Comparison of ENCODE assay signal across 1 cellular context in the genomic region with DNA sequence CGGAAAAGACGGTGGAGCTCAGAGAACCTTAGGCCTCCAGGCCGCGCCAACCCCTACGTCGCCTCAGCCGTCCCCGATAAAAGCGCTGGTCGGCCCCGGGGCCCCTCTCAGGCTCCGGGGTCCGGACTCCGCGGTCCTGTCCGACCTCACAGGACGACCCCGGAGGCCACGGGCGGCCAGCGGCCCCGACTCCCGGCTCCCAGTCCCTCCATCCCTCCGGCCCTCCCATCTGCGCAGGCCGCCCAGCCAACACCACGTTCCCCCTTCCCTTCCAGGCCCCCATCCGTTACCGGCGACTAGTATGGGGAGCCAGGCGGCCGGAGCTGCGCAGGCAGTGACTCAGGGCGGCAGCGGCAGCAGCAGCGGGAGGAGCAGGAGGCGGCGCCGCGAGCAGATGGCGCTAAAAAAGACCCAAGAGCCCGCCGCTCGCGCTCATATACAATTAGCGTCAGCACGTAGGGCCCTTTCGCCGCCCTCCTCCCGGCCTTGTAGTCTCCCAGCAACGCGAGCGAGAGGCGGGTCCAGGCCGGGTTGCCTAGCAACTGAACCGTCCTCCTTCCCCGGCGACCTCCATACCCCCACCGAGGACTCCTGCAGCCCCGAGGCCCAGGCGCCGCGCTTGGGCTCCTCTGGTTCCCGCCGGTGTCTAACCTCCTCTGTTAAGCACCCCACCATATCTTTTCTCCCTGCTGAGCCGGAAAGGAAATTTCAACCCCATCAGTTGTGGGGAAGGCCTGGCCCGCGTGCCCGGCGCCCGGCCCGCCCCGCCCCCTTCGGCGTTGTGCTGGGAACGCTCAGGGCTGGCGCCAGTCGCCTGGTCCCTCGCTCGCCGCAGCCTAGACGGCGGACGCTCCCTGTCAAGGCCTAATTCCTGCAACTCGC.
A peak's percentile ranks its signal among the peaks of the same experiment; 100 is the strongest.
TF ChIP-seq lines count a peak whose summit lies in the region.

A gene with protein sequence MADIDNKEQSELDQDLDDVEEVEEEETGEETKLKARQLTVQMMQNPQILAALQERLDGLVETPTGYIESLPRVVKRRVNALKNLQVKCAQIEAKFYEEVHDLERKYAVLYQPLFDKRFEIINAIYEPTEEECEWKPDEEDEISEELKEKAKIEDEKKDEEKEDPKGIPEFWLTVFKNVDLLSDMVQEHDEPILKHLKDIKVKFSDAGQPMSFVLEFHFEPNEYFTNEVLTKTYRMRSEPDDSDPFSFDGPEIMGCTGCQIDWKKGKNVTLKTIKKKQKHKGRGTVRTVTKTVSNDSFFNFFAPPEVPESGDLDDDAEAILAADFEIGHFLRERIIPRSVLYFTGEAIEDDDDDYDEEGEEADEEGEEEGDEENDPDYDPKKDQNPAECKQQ (minus strand): TSS at position 409 of the 882 bp plus-strand sequence. CDS start 10,466 bp downstream, outside the sequence.

TF ChIP-seq in WTC11, 78 proteins besides CTCF, POLR2A, EP300 and RAD21 (continued from another document):
- TF ChIP-seq, protein P1, sequence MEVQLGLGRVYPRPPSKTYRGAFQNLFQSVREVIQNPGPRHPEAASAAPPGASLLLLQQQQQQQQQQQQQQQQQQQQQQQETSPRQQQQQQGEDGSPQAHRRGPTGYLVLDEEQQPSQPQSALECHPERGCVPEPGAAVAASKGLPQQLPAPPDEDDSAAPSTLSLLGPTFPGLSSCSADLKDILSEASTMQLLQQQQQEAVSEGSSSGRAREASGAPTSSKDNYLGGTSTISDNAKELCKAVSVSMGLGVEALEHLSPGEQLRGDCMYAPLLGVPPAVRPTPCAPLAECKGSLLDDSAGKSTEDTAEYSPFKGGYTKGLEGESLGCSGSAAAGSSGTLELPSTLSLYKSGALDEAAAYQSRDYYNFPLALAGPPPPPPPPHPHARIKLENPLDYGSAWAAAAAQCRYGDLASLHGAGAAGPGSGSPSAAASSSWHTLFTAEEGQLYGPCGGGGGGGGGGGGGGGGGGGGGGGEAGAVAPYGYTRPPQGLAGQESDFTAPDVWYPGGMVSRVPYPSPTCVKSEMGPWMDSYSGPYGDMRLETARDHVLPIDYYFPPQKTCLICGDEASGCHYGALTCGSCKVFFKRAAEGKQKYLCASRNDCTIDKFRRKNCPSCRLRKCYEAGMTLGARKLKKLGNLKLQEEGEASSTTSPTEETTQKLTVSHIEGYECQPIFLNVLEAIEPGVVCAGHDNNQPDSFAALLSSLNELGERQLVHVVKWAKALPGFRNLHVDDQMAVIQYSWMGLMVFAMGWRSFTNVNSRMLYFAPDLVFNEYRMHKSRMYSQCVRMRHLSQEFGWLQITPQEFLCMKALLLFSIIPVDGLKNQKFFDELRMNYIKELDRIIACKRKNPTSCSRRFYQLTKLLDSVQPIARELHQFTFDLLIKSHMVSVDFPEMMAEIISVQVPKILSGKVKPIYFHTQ (CRISPR knock-in tag; IDR thresholded peaks at IDR 0.05) = 0 out of 2 replicates have a peak, but pooled peaks have one; percentile 42
- TF ChIP-seq EMX1 (CRISPR knock-in tag; IDR thresholded peaks at IDR 0.05) (no peak), ZNF317 (CRISPR knock-in tag; IDR thresholded peaks at IDR 0.05; ENCODE audit: borderline replicate concordance, low read depth) (no peak), FOXJ3 (CRISPR knock-in tag; IDR thresholded peaks at IDR 0.05; ENCODE audit: borderline replicate concordance) (no peak), KAT7 (CRISPR knock-in tag; IDR thresholded peaks at IDR 0.05; ENCODE audit: borderline replicate concordance) (0 out of 2 replicates have a peak, but pooled peaks have one; percentile 37), ATF1 (CRISPR knock-in tag; IDR thresholded peaks at IDR 0.05) (no peak), NFATC4 (CRISPR knock-in tag; IDR thresholded peaks at IDR 0.05) (no peak), ZNF219 (CRISPR knock-in tag; IDR thresholded peaks at IDR 0.05; ENCODE audit: borderline replicate concordance) (no peak), MXD4 (CRISPR knock-in tag; IDR thresholded peaks at IDR 0.05; ENCODE audit: borderline replicate concordance) (no peak), JAZF1 (CRISPR knock-in tag; IDR thresholded peaks at IDR 0.05) (no peak), RELA (CRISPR knock-in tag; IDR thresholded peaks at IDR 0.05; ENCODE audit: borderline replicate concordance) (no peak)
- TF ChIP-seq, protein P2, sequence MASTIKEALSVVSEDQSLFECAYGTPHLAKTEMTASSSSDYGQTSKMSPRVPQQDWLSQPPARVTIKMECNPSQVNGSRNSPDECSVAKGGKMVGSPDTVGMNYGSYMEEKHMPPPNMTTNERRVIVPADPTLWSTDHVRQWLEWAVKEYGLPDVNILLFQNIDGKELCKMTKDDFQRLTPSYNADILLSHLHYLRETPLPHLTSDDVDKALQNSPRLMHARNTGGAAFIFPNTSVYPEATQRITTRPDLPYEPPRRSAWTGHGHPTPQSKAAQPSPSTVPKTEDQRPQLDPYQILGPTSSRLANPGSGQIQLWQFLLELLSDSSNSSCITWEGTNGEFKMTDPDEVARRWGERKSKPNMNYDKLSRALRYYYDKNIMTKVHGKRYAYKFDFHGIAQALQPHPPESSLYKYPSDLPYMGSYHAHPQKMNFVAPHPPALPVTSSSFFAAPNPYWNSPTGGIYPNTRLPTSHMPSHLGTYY (CRISPR knock-in tag; IDR thresholded peaks at IDR 0.05) = 0 out of 2 replicates have a peak, but pooled peaks have one; percentile 11
- TF ChIP-seq, protein P3, sequence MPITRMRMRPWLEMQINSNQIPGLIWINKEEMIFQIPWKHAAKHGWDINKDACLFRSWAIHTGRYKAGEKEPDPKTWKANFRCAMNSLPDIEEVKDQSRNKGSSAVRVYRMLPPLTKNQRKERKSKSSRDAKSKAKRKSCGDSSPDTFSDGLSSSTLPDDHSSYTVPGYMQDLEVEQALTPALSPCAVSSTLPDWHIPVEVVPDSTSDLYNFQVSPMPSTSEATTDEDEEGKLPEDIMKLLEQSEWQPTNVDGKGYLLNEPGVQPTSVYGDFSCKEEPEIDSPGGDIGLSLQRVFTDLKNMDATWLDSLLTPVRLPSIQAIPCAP (CRISPR knock-in tag; IDR thresholded peaks at IDR 0.05) = no peak
- TF ChIP-seq, protein P4, sequence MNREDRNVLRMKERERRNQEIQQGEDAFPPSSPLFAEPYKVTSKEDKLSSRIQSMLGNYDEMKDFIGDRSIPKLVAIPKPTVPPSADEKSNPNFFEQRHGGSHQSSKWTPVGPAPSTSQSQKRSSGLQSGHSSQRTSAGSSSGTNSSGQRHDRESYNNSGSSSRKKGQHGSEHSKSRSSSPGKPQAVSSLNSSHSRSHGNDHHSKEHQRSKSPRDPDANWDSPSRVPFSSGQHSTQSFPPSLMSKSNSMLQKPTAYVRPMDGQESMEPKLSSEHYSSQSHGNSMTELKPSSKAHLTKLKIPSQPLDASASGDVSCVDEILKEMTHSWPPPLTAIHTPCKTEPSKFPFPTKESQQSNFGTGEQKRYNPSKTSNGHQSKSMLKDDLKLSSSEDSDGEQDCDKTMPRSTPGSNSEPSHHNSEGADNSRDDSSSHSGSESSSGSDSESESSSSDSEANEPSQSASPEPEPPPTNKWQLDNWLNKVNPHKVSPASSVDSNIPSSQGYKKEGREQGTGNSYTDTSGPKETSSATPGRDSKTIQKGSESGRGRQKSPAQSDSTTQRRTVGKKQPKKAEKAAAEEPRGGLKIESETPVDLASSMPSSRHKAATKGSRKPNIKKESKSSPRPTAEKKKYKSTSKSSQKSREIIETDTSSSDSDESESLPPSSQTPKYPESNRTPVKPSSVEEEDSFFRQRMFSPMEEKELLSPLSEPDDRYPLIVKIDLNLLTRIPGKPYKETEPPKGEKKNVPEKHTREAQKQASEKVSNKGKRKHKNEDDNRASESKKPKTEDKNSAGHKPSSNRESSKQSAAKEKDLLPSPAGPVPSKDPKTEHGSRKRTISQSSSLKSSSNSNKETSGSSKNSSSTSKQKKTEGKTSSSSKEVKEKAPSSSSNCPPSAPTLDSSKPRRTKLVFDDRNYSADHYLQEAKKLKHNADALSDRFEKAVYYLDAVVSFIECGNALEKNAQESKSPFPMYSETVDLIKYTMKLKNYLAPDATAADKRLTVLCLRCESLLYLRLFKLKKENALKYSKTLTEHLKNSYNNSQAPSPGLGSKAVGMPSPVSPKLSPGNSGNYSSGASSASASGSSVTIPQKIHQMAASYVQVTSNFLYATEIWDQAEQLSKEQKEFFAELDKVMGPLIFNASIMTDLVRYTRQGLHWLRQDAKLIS (CRISPR knock-in tag; IDR thresholded peaks at IDR 0.05; ENCODE audit: borderline replicate concordance) = no peak
